8 cellular contexts compared by ENCODE assay signal in the genomic region with DNA sequence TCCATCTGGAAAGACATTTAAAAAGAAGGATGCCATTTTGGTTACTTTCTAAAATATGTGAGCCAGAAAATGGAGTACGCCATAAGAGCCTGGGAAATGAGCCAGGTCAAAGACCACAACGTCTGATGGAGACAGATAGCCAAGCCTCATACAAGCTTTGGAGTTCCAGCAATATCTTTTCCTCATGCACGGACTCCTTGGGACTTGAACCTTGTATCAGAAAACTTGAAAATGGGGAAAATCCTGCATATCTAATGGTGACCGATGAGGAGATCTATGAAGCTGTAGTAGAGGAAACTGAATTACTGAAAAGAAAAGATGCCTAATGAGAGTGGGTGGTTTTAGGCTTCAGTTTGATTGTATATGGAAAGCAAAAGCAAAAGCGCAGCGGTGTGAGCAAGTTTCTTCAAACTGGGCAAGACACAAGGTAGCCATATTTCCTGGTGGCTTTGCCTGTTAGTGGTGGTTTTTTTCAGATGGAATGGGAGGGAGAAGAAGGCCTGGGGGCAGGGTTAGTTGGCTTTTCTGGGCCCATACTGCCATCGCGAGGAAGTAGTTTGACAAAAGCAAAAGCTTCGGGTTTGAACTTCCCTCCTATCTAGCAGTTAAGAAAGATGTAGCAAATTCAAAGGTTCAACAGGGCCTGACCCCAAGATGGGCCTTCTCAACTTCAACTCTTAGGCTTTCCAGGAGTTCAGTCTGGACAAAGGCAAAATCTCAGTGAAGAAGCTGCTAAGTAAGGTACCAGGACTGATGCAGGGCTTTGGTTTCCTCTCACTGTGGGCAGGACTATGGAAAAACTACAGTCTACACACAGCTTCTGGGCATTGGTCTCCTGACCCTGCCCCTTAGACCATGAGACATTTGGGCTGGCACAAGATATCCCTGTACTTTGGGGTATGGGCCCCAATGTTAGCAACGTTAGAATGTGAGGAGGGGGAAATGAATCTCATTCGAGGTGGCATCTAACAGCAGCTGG.
DNase-seq lines count a peak whose midpoint lies in the region; ATAC-seq, FAIRE-seq and TF ChIP-seq lines count a peak whose summit lies in the region.

No MANE protein-coding gene starts in this region.

- no peak for FAIRE-seq in RCC 7860 (lab: Jason Lieb, UNC)

- H3K27ac ChIP-seq in MM.1S (ENCODE audit: low read length): peak overlapping the region; percentile 75

- peak; percentile 61 for TF ChIP-seq CTCF in MM.1S (IDR thresholded peaks at IDR 0.05; ENCODE audit: low read length)

- H3K79me2 ChIP-seq in MM.1S (ENCODE audit: low read length): no peaks in the 10 kb centered on the region; the same call in 1 of the 2 replicates

- H3K9ac ChIP-seq in MM.1S (ENCODE audit: low read length): peak overlapping the region; percentile 52

- H3F3A ChIP-seq in MM.1S (ENCODE audit: insufficient read depth, low read length): peaks cover 9% of the 10 kb centered on the region; the same call in 1 of the 2 replicates

- no peaks in the 10 kb centered on the region for H3K9me2 ChIP-seq in MM.1S (replicated peaks; ENCODE audit: insufficient read depth, low read length)

- peak overlapping the region; percentile 64 for H3K4me2 ChIP-seq in MM.1S (ENCODE audit: low read depth, low read length)

- no peaks in the 10 kb centered on the region for H3K36me3 ChIP-seq in MM.1S (replicated peaks; ENCODE audit: insufficient read depth, low read length)

- H4K20me1 ChIP-seq in MM.1S (ENCODE audit: insufficient read depth, low read length): no peaks in the 10 kb centered on the region

- peak overlapping the region; percentile 53 for H2AFZ ChIP-seq in MM.1S (ENCODE audit: low read length)

- peaks cover 19% of the 10 kb centered on the region for H3K4me1 ChIP-seq in MM.1S (ENCODE audit: low read length)

- DNase-seq in GM04504 (ENCODE audit: low read depth) (peak; percentile 76), MM.1S (peak; percentile 97), activated T-cell treated with anti-CD3 and anti-CD28 coated beads for 1 hour (ENCODE audit: low read depth) (peak; percentile 53), fibroblast of the conjunctiva (ENCODE audit: low read depth) (peak; percentile 75), sciatic nerve (ENCODE audit: low spot score) (peak; percentile 88), RCC 7860 (ENCODE audit: low spot score) (no peak), NCI-H128 (lab: John Stamatoyannopoulos, UW; ENCODE audit: unreplicated experiment) (no peak)

- H3K9me3 ChIP-seq in MM.1S (replicated peaks; ENCODE audit: insufficient read depth, low read length): no peaks in the 10 kb centered on the region

- intact Hi-C loops in sciatic nerve (cut with DNase I): no loop called here

- ATAC-seq in GM21576 (IDR thresholded peaks at IDR 0.05; ENCODE audit: unreplicated experiment) (peak; percentile 90), sciatic nerve (peak; percentile 94)

- H3K27me3 ChIP-seq in MM.1S (replicated peaks; ENCODE audit: insufficient read depth, low read length): no peaks in the 10 kb centered on the region

- peak overlapping the region; percentile 55 for H3K4me3 ChIP-seq in MM.1S (ENCODE audit: low read length)

Comparison
In these comparisons a context has a peak if more than half of its experiments do, and no peak if none do; other contexts are left out.
1. DNase-seq: peak in GM04504 (single experiment), MM.1S (single experiment), activated T-cell treated with anti-CD3 and anti-CD28 coated beads for 1 hour (single experiment), fibroblast of the conjunctiva (single experiment) and sciatic nerve (single experiment); none in RCC 7860 (single experiment) and NCI-H128 (single experiment).